24 cellular contexts compared by ENCODE assay signal in genomic region chr6:158037771-158038170, GRCh38. TPM values are rescaled to one million over a fixed set of nuclear protein-coding genes. Genes with fewer than 3 reads are reported as not detected.
DNase-seq lines count a peak whose midpoint lies in the region; ATAC-seq and TF ChIP-seq lines count a peak whose summit lies in the region.
"Had no signal": no experiment of that assay in that cellular context is flagged by ENCODE, and none has a peak within 500 bp of the region (broad histone marks: within the 10 kb centered on the region; RNA-seq: fewer than 3 reads in every experiment).

No MANE protein-coding gene starts in this region.

- peak overlapping the region; percentile 68 for H3K27ac Mint-ChIP-seq in dendritic cell treated with granulocyte-macrophage colony-stimulating factor and Interleukin-4, amounts not matched to agents 40 ng/mL and 50 ng/mL, for 4 days
- no peak overlapping the region for H3K27ac Mint-ChIP-seq in activated CD4-positive, alpha-beta T cell treated with anti-CD3 and anti-CD28 coated beads, Interleukin-2, amount 10 ng/mL, durations not matched to agents 24 days and 14 days
- H3K27ac Mint-ChIP-seq: activated B cell treated with CpG ODN at 0.5 μM for 24 hours; activated CD8-positive, alpha-beta T cell treated with anti-CD3 and anti-CD28 coated beads, Interleukin-2, amount 10 ng/mL, durations not matched to agents 7 days and 5 days; activated naive CD4-positive, alpha-beta T cell treated with anti-CD3 and anti-CD28 coated beads, Interleukin-2, amount 50 U/mL, for 24 hours; activated T-cell treated with anti-CD3 and anti-CD28 coated beads, Interleukin-2, amount 50 U/mL, for 72 hours had no signal

- intact Hi-C loops in dendritic cell treated with granulocyte-macrophage colony-stimulating factor and Interleukin-4, amounts not matched to agents 40 ng/mL and 50 ng/mL, for 4 days (cut with micrococcal nuclease), result no loop called here
- intact Hi-C loops in lower lobe of right lung (cut with DNase I) (no loop called here), tibial artery (cut with DNase I; ENCODE audit: low total_unique reads) (no loop called here)
- intact Hi-C loops in activated CD4-positive, alpha-beta T cell treated with anti-CD3 and anti-CD28 coated beads, Interleukin-2, amount 10 ng/mL, durations not matched to agents 24 days and 14 days (cut with micrococcal nuclease), result loop anchor here (5.0 kb wide), 1 partner anchor 35 kb away; no protein-coding TSS in a partner anchor

- peaks cover 17% of the 10 kb centered on the region for H3K27me3 Mint-ChIP-seq in dendritic cell treated with granulocyte-macrophage colony-stimulating factor and Interleukin-4, amounts not matched to agents 40 ng/mL and 50 ng/mL, for 4 days
- no peaks in the 10 kb centered on the region for H3K27me3 Mint-ChIP-seq in activated CD4-positive, alpha-beta T cell treated with anti-CD3 and anti-CD28 coated beads, Interleukin-2, amount 10 ng/mL, durations not matched to agents 24 days and 14 days
- H3K27me3 Mint-ChIP-seq: activated B cell treated with CpG ODN at 0.5 μM for 24 hours; activated naive CD4-positive, alpha-beta T cell treated with anti-CD3 and anti-CD28 coated beads, Interleukin-2, amount 50 U/mL, for 24 hours; natural killer cell treated with Interleukin-12 subunit alpha and Interleukin-12 subunit beta and Interleukin-15 and Interleukin-18, amount 100 ng/mL, for 72 hours; stimulated activated naive CD8-positive, alpha-beta T cell treated with anti-CD3 and anti-CD28 coated beads, Interleukin-15, amount 100 ng/mL, for 72 hours had no signal

- peak; percentile 13 for DNase-seq in activated T-cell treated with anti-CD3 and anti-CD28 coated beads, Interleukin-2, amount 50 U/mL, for 1 hour
- DNase-seq in activated T-cell treated with anti-CD3 and anti-CD28 coated beads for 4 hours (no peak), lower lobe of right lung (peak; percentile 24), tibial artery (peak; percentile 19 to 70), GM20000 (ENCODE audit: low spot score) (no peak)
- DNase-seq in stimulated activated naive CD8-positive, alpha-beta T cell treated with anti-CD3 and anti-CD28 coated beads, Interleukin-15, Interleukin-2, amounts not matched to agents 100 U/mL and 50 U/mL, for 24 hours, result no peak
- DNase-seq in activated CD4-positive, alpha-beta T cell treated with anti-CD3 and anti-CD28 coated beads, Interleukin-2, amount 10 ng/mL, durations not matched to agents 24 days and 14 days, result no peak
- DNase-seq: activated B cell treated with CpG ODN at 0.5 μM for 24 hours; activated CD8-positive, alpha-beta T cell treated with anti-CD3 and anti-CD28 coated beads, Interleukin-2, amount 10 ng/mL, durations not matched to agents 7 days and 5 days; activated T-cell treated with anti-CD3 and anti-CD28 coated beads, Interleukin-2, amount 50 U/mL, for 72 hours; body of pancreas; mammary epithelial cell; NCI-H1105; NCI-H2029 treated with DMSO at 0.1 percent for 48 hours; stimulated activated CD4-positive, alpha-beta T cell treated with anti-CD3 and anti-CD28 coated beads, Interleukin-4, amount 100 ng/mL, for 1 hour; stimulated activated naive CD8-positive, alpha-beta T cell treated with anti-CD3 and anti-CD28 coated beads, Interleukin-15, amount 100 ng/mL, for 72 hours; T-helper 9 cell had no signal

- no peaks in the 10 kb centered on the region for H3K9me3 ChIP-seq in lower lobe of right lung
- no peaks in the 10 kb centered on the region for H3K9me3 ChIP-seq in tibial artery
- H3K9me3 ChIP-seq: body of pancreas, HAP-1 had no signal

- H3K4me3 Mint-ChIP-seq in dendritic cell treated with granulocyte-macrophage colony-stimulating factor and Interleukin-4, amounts not matched to agents 40 ng/mL and 50 ng/mL, for 4 days, result no peak overlapping the region
- H3K4me3 Mint-ChIP-seq in activated CD4-positive, alpha-beta T cell treated with anti-CD3 and anti-CD28 coated beads, Interleukin-2, amount 10 ng/mL, durations not matched to agents 24 days and 14 days, result no peak overlapping the region
- H3K4me3 Mint-ChIP-seq: activated B cell treated with CpG ODN at 0.5 μM for 24 hours; activated CD8-positive, alpha-beta T cell treated with anti-CD3 and anti-CD28 coated beads, Interleukin-2, amount 10 ng/mL, durations not matched to agents 7 days and 5 days; activated naive CD4-positive, alpha-beta T cell treated with anti-CD3 and anti-CD28 coated beads, Interleukin-2, amount 50 U/mL, for 24 hours; activated T-cell treated with anti-CD3 and anti-CD28 coated beads, Interleukin-2, amount 50 U/mL, for 72 hours; natural killer cell treated with Interleukin-12 subunit alpha and Interleukin-12 subunit beta and Interleukin-15 and Interleukin-18, amount 100 ng/mL, for 72 hours; stimulated activated naive CD8-positive, alpha-beta T cell treated with anti-CD3 and anti-CD28 coated beads, Interleukin-15, amount 100 ng/mL, for 72 hours had no signal

- H3K4me1 Mint-ChIP-seq in dendritic cell treated with granulocyte-macrophage colony-stimulating factor and Interleukin-4, amounts not matched to agents 40 ng/mL and 50 ng/mL, for 4 days (ENCODE audit: low read depth), result peaks cover 81% of the 10 kb centered on the region
- H3K4me1 Mint-ChIP-seq in activated CD4-positive, alpha-beta T cell treated with anti-CD3 and anti-CD28 coated beads, Interleukin-2, amount 10 ng/mL, durations not matched to agents 24 days and 14 days, result peaks cover 35% of the 10 kb centered on the region

- TF ChIP-seq CTCF in lower lobe of right lung (IDR thresholded peaks at IDR 0.05) (no peak), tibial artery (IDR thresholded peaks at IDR 0.05) (no peak), GM20000 (IDR thresholded peaks at IDR 0.05; ENCODE audit: extremely low read depth, missing control alignments) (no peak)

- H3K9me3 Mint-ChIP-seq in dendritic cell treated with granulocyte-macrophage colony-stimulating factor and Interleukin-4, amounts not matched to agents 40 ng/mL and 50 ng/mL, for 4 days, result no peaks in the 10 kb centered on the region
- peaks cover 6% of the 10 kb centered on the region for H3K9me3 Mint-ChIP-seq in activated CD4-positive, alpha-beta T cell treated with anti-CD3 and anti-CD28 coated beads, Interleukin-2, amount 10 ng/mL, durations not matched to agents 24 days and 14 days
- H3K9me3 Mint-ChIP-seq: activated naive CD4-positive, alpha-beta T cell treated with anti-CD3 and anti-CD28 coated beads, Interleukin-2, amount 50 U/mL, for 24 hours; activated T-cell treated with anti-CD3 and anti-CD28 coated beads, Interleukin-2, amount 50 U/mL, for 72 hours; natural killer cell treated with Interleukin-12 subunit alpha and Interleukin-12 subunit beta and Interleukin-15 and Interleukin-18, amount 100 ng/mL, for 72 hours had no signal

- H3K36me3 Mint-ChIP-seq in dendritic cell treated with granulocyte-macrophage colony-stimulating factor and Interleukin-4, amounts not matched to agents 40 ng/mL and 50 ng/mL, for 4 days (ENCODE audit: low read depth), result peaks cover 24% of the 10 kb centered on the region
- peaks cover 35% of the 10 kb centered on the region for H3K36me3 Mint-ChIP-seq in activated CD4-positive, alpha-beta T cell treated with anti-CD3 and anti-CD28 coated beads, Interleukin-2, amount 10 ng/mL, durations not matched to agents 24 days and 14 days (ENCODE audit: low read depth)

- H3K4me1 ChIP-seq in lower lobe of right lung (peaks cover 41% of the 10 kb centered on the region), tibial artery (peaks cover 17 to 67% (median 55%) of the 10 kb centered on the region in 4 donors)
- H3K4me1 ChIP-seq: HAP-1 had no signal

- H3K4me3 ChIP-seq in lower lobe of right lung (no peak overlapping the region), tibial artery (no peak overlapping the region)
- H3K4me3 ChIP-seq: body of pancreas, HAP-1, SK-N-MC, skin epidermis had no signal

- H3K27ac ChIP-seq in lower lobe of right lung (no peak overlapping the region), tibial artery (peak overlapping the region; percentile 95 to 96)
- H3K27ac ChIP-seq: 22Rv1, body of pancreas, SK-N-MC, skin epidermis had no signal

- no peaks in the 10 kb centered on the region for H3K27me3 ChIP-seq in lower lobe of right lung (ENCODE audit: low read depth)
- H3K27me3 ChIP-seq in tibial artery, result no peaks in the 10 kb centered on the region
- H3K27me3 ChIP-seq: body of pancreas had no signal

- ATAC-seq in lower lobe of right lung, result no peak
- no peak for ATAC-seq in stimulated activated naive CD8-positive, alpha-beta T cell treated with anti-CD3 and anti-CD28 coated beads, Interleukin-15, Interleukin-2, amounts not matched to agents 100 U/mL and 50 U/mL, for 24 hours
- ATAC-seq: activated CD8-positive, alpha-beta T cell treated with anti-CD3 and anti-CD28 coated beads, Interleukin-2, amount 10 ng/mL, durations not matched to agents 7 days and 5 days; activated T-cell treated with anti-CD3 and anti-CD28 coated beads, Interleukin-2, amount 50 U/mL, for 72 hours; body of pancreas; natural killer cell treated with Interleukin-12 subunit alpha and Interleukin-12 subunit beta and Interleukin-15 and Interleukin-18, amount 100 ng/mL, for 72 hours; stimulated activated naive CD8-positive, alpha-beta T cell treated with anti-CD3 and anti-CD28 coated beads, Interleukin-15, amount 100 ng/mL, for 72 hours had no signal

- no peaks in the 10 kb centered on the region for H3K36me3 ChIP-seq in lower lobe of right lung
- H3K36me3 ChIP-seq in tibial artery, result peaks cover 5 to 21% (median 6%) of the 10 kb centered on the region in 3 donors

RNA-seq across cellular contexts. Expression of gene SYNJ2, which starts 56.1 kb away (rescaled TPM):
- 4.5 TPM for total RNA-seq in lower lobe of right lung
- 22.2 and 24.3 TPM in 2 replicates for total RNA-seq in activated CD4-positive, alpha-beta T cell treated with anti-CD3 and anti-CD28 coated beads, Interleukin-2, amount 10 ng/mL, durations not matched to agents 24 days and 14 days

Comparison
In these comparisons a context has a peak if more than half of its experiments do, and no peak if none do; other contexts are left out.
1. DNase-seq: peak in activated T-cell treated with anti-CD3 and anti-CD28 coated beads, Interleukin-2, amount 50 U/mL, for 1 hour (single experiment), lower lobe of right lung (single experiment) and tibial artery (2 of 2); none in activated T-cell treated with anti-CD3 and anti-CD28 coated beads for 4 hours (single experiment), stimulated activated naive CD8-positive, alpha-beta T cell treated with anti-CD3 and anti-CD28 coated beads, Interleukin-15, Interleukin-2, amounts not matched to agents 100 U/mL and 50 U/mL, for 24 hours (single experiment), activated CD4-positive, alpha-beta T cell treated with anti-CD3 and anti-CD28 coated beads, Interleukin-2, amount 10 ng/mL, durations not matched to agents 24 days and 14 days (single experiment) and GM20000 (single experiment).